Comparison of ENCODE assay signal across 14 cellular contexts in the genomic region with DNA sequence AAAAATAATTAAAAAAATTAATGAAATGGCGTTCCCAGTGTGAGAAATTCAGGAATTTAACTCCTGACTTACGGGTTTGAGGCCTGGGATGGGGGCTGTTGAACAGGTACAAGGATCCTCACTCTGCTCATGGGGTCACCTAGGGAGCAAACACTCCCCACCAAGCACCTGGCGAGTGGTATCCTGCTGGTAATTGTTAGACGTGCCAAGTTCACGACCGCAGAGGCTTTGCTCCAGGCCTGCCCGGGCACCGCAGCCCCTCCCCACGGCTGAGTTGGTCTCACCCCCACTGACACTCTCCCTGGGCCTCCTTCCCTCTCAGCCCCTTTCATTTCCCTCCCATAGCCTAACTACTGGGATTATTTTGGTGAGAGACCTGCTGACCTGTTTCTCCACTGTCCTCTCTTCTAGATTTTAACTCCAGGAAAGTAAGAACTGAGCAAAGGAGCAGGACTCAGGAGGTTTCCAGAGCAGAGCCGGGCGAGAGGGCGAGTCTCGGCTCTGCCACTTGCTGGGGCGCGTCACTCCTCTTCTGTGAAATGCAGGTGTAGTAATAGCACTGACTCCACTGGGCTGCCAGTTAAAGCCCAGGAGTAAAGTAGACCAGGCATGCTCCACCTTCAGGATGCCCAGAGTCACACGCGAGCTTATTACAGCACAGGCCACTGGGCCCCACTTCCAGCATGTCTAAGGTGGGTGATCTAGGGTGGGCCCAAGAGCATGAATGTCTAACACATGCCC. TPM values are rescaled to one million over a fixed set of nuclear protein-coding genes. Genes with fewer than 3 reads are reported as not detected.
DNase-seq lines count a peak whose midpoint lies in the region; ATAC-seq, FAIRE-seq and TF ChIP-seq lines count a peak whose summit lies in the region.
"Had no signal": no experiment of that assay in that cellular context is flagged by ENCODE, and none has a peak within 500 bp of the region (broad histone marks: within the 10 kb centered on the region; RNA-seq: fewer than 3 reads in every experiment).

No MANE protein-coding gene starts in this region.

- H3K4me2 ChIP-seq in A549 (no peak overlapping the region), K562 (ENCODE audit: insufficient read depth, low read length) (no peak overlapping the region), HepG2 (ENCODE audit: low read depth, low read length) (no peak overlapping the region)

- H2AFZ ChIP-seq in K562 (ENCODE audit: low read depth, low read length), result no peak overlapping the region
- no peak overlapping the region for H2AFZ ChIP-seq in HepG2 (ENCODE audit: low read length)

- no peak for TF ChIP-seq CTCF in A549 (IDR thresholded peaks at IDR 0.05)
- TF ChIP-seq CTCF in K562 (IDR thresholded peaks at IDR 0.05 in 2 of 3, conservative IDR thresholded peaks at IDR 0.05 in 1 of 3; ENCODE audit: insufficient read depth in 2 of 3, low read depth in 1 of 3, low read length in 3 of 3), result no peak
- TF ChIP-seq CTCF in HepG2 (CRISPR knock-in tag; IDR thresholded peaks at IDR 0.05), result no peak
- no peak for TF ChIP-seq CTCF in GM20000 (IDR thresholded peaks at IDR 0.05; ENCODE audit: extremely low read depth, missing control alignments)

- FAIRE-seq in A549 (lab: Jason Lieb, UNC) (no peak), K562 (lab: Jason Lieb, UNC) (no peak), HepG2 (lab: Jason Lieb, UNC) (no peak)

- BruUV-seq in K562 (replicated peaks; lab: Mats Ljungman, UMichigan), result no TSS peak
- no TSS peak for BruUV-seq in HepG2 (replicated peaks; lab: Mats Ljungman, UMichigan)

- H3K4me3 ChIP-seq in A549, result no peak overlapping the region
- H3K4me3 ChIP-seq in K562, result no peak overlapping the region
- no peak overlapping the region for H3K4me3 ChIP-seq in HepG2 (replicated peaks in 1 of 3; ENCODE audit: insufficient read depth in 1 of 3, low read depth in 2 of 3, low read length in 3 of 3)
- H3K4me3 ChIP-seq: colonic mucosa, testis had no signal

- H3K27ac ChIP-seq in A549, result no peak overlapping the region
- H3K27ac ChIP-seq in K562 (ENCODE audit: extremely low read depth, low read depth, low read length), result no peak overlapping the region
- H3K27ac ChIP-seq in HepG2 (ENCODE audit: extremely low read length, insufficient read depth, low read length), result no peak overlapping the region
- H3K27ac ChIP-seq: colonic mucosa, testis, WERI-Rb-1 had no signal

- no peak for DNase-seq in A549 (ENCODE audit: low read depth in 1 of 2, low spot score in 1 of 2)
- DNase-seq in LoVo (ENCODE audit: low spot score), result peak; percentile 35
- no peak for DNase-seq in K562 (ENCODE audit: extremely low read depth in 1 of 4, low spot score in 3 of 4)
- DNase-seq in HepG2 (ENCODE audit: low spot score), result no peak
- DNase-seq in glomerular visceral epithelial cell (ENCODE audit: extremely low spot score), result no peak
- no peak for DNase-seq in GM20000 (ENCODE audit: low spot score)
- no peak for DNase-seq in activated naive CD4-positive, alpha-beta T cell (lab: John Stamatoyannopoulos, UW)
- no peak for DNase-seq in AG08396 (ENCODE audit: low spot score)
- DNase-seq: activated effector memory CD4-positive, alpha-beta T cell treated with Interleukin-2 at 50 U/mL for 16 hours; colonic mucosa; NCI-H2171 treated with DMSO at 0.1 percent for 48 hours; testis had no signal

- H3K27me3 ChIP-seq in K562 (ENCODE audit: control insufficient read depth in 2 of 2, insufficient read depth in 2 of 2, low read length in 2 of 2), result peaks cover 0 to 11% of the 10 kb centered on the region in 2 experiments; a peak in 1 of 5 replicates
- peaks cover 2 to 7% of the 10 kb centered on the region in 2 experiments; a peak in 3 of 5 replicates for H3K27me3 ChIP-seq in HepG2 (ENCODE audit: control insufficient read depth in 1 of 2, insufficient read depth in 2 of 2, low read length in 2 of 2)
- H3K27me3 ChIP-seq: colonic mucosa, testis had no signal

- CTCF ChIA-PET in A549 (lab: Yijun Ruan, JAX) (interaction anchor here (1.1 to 1.5 kb wide), 2 partner anchors 19 to 152 kb away, joined by 4 to 5 read pairs; no protein-coding TSS in a partner anchor), K562 (lab: Yijun Ruan, JAX; ENCODE audit: low intra/inter-chr PET ratio) (no interaction called here), HepG2 (lab: Yijun Ruan, JAX; ENCODE audit: low intra/inter-chr PET ratio, low total read pairs) (no interaction called here)

- H3K79me2 ChIP-seq in K562 (ENCODE audit: control insufficient read depth, insufficient read depth, low read length), result no peaks in the 10 kb centered on the region
- no peaks in the 10 kb centered on the region for H3K79me2 ChIP-seq in HepG2 (ENCODE audit: insufficient read depth, low read length)

- TF ChIP-seq RAD21 in A549 (conservative IDR thresholded peaks at IDR 0.05 in 1 of 2, IDR thresholded peaks at IDR 0.05 in 1 of 2) (no peak), K562 (CRISPR knock-in tag; conservative IDR thresholded peaks at IDR 0.05 in 1 of 2, IDR thresholded peaks at IDR 0.05 in 1 of 2) (no peak), HepG2 (CRISPR knock-in tag; IDR thresholded peaks at IDR 0.05) (no peak)

- H3K36me3 ChIP-seq in K562 (ENCODE audit: control insufficient read depth, insufficient read depth, low read length) (no peaks in the 10 kb centered on the region), HepG2 (replicated peaks in 1 of 2; ENCODE audit: control insufficient read depth in 1 of 2, insufficient read depth in 2 of 2, low read length in 2 of 2) (no peaks in the 10 kb centered on the region)
- H3K36me3 ChIP-seq: colonic mucosa, WERI-Rb-1 had no signal

- ATAC-seq in A549 (peak; percentile 57 to 70), K562 (peak; percentile 42; the same call in 2 of the 3 replicates), HepG2 (peak; percentile 70)
- ATAC-seq: left lobe of liver had no signal

- H3K9me1 ChIP-seq in K562 (ENCODE audit: control insufficient read depth, insufficient read depth, low read length), result peaks cover 2% of the 10 kb centered on the region

- in situ Hi-C loops in K562 (cut with MboI) (no loop called here), HepG2 (cut with HindIII; ENCODE audit: extremely low pct_ligation_motif_present, low pct_unique_long_range_greater_than_20kb) (no loop called here)

- H3K4me1 ChIP-seq in A549, result no peaks in the 10 kb centered on the region
- H3K4me1 ChIP-seq in K562 (replicated peaks in 1 of 2; ENCODE audit: control insufficient read depth in 2 of 2, insufficient read depth in 2 of 2, low read length in 2 of 2), result no peaks in the 10 kb centered on the region
- H3K4me1 ChIP-seq in HepG2 (ENCODE audit: insufficient read depth, low read length), result no peaks in the 10 kb centered on the region
- H3K4me1 ChIP-seq: colonic mucosa, testis had no signal

- TF ChIP-seq POLR2A in A549 (IDR thresholded peaks at IDR 0.05; ENCODE audit: low read length) (no peak), K562 (conservative IDR thresholded peaks at IDR 0.05) (no peak), HepG2 (IDR thresholded peaks at IDR 0.05; ENCODE audit: insufficient read depth in 1 of 2, low read depth in 2 of 2, low read length in 2 of 2) (no peak)

- TF ChIP-seq EP300 in A549 (IDR thresholded peaks at IDR 0.05), result no peak
- no peak for TF ChIP-seq EP300 in K562 (IDR thresholded peaks at IDR 0.05; ENCODE audit: low read length)
- no peak for TF ChIP-seq EP300 in HepG2 (IDR thresholded peaks at IDR 0.05; ENCODE audit: low read depth in 2 of 2, low read length in 2 of 2)
- TF ChIP-seq EP300 in HepG2 (CRISPR knock-in tag; IDR thresholded peaks at IDR 0.05; ENCODE audit: borderline replicate concordance), result no peak

- intact Hi-C loops in K562 (cut with micrococcal nuclease) (no loop called here), HepG2 (cut with micrococcal nuclease; ENCODE audit: unreplicated experiment) (loop anchor here (10.0 kb wide), 1 partner anchor 101 kb away; no protein-coding TSS in a partner anchor)

- POLR2A ChIA-PET in A549 (lab: Yijun Ruan, JAX), result no interaction called here
- POLR2A ChIA-PET in K562 (lab: Yijun Ruan, JAX), result interaction anchor here (0.6 kb wide), 1 partner anchor 23 kb away, joined by 3 read pairs; no protein-coding TSS in a partner anchor
- POLR2A ChIA-PET in HepG2 (lab: Yijun Ruan, JAX), result no interaction called here

- H3K9ac ChIP-seq in K562 (ENCODE audit: insufficient read depth in 1 of 2, low read depth in 2 of 2, low read length in 2 of 2), result no peak overlapping the region
- no peak overlapping the region for H3K9ac ChIP-seq in HepG2 (ENCODE audit: insufficient read depth, low read depth, low read length)

- H3K9me3 ChIP-seq in A549 (no peaks in the 10 kb centered on the region), K562 (replicated peaks; ENCODE audit: control insufficient read depth, insufficient read depth, low read depth, low read length) (no peaks in the 10 kb centered on the region), HepG2 (ENCODE audit: low read length) (no peaks in the 10 kb centered on the region)
- H3K9me3 ChIP-seq: colonic mucosa, testis had no signal

- 74% methylated on average over 17 of the region's 17 CpGs for WGBS in A549 (ENCODE audit: missing lambda C conversion rate)
- WGBS in K562 (ENCODE audit: insufficient coverage, low coverage, missing lambda C conversion rate), result 10% methylated on average over 17 of the region's 17 CpGs
- 52% methylated on average over 17 of the region's 17 CpGs for WGBS in HepG2 (ENCODE audit: low lambda C conversion rate)

- H4K20me1 ChIP-seq in K562 (replicated peaks; ENCODE audit: control insufficient read depth, insufficient read depth, low read length), result no peaks in the 10 kb centered on the region
- no peaks in the 10 kb centered on the region for H4K20me1 ChIP-seq in HepG2 (ENCODE audit: insufficient read depth, low read length)

RNA-seq across cellular contexts. Expression of a gene that starts 22.8 kb away (rescaled TPM):
- polyA plus RNA-seq in A549 (2011; rRNA removed), result 0.08 and 0.16 TPM in 2 replicates
- polyA plus RNA-seq in A549 (2012; cell fraction: cytosol; rRNA removed), result 0.17 and 0.35 TPM in 2 replicates
- 0.45 and 0.53 TPM in 2 replicates for polyA plus RNA-seq in A549 (2012; cell fraction: nucleus; rRNA removed)
- 0.09 to 0.22 TPM (median 0.18 TPM) in 3 replicates for polyA plus RNA-seq in A549 (2017; fragmentation: RNase III; extraction: RNeasy Plus Mini Kit Qiagen cat#74134 plus additional on column Dnase treatment)
- not detected in 2 replicates for polyA minus RNA-seq in A549 (2011; rRNA and poly(A)+ RNA removed)
- total RNA-seq in K562 (2011; cell fraction: chromatin; rRNA removed; ENCODE audit: low replicate concordance), result not detected in 2 replicates
- not detected in 2 replicates for total RNA-seq in K562 (2011; cell fraction: nucleolus; rRNA removed)
- not detected in 2 replicates for total RNA-seq in K562 (2011; cell fraction: nucleoplasm; rRNA removed)
- not detected in 2 replicates for total RNA-seq in K562 (2014; rRNA removed)
- not detected in 2 replicates for total RNA-seq in K562 (2014; rRNA removed; fragmentation: Illumina TruSeq; extraction: Trizol)
- not detected in 2 replicates for total RNA-seq in K562 (2015; rRNA removed; fragmentation: Illumina TruSeq; extraction: Trizol)
- 0.13 and 0.18 TPM in 2 replicates for total RNA-seq in K562 (2021)
- polyA plus RNA-seq in K562 (2011; rRNA removed), result not detected in 2 replicates
- not detected in 2 replicates for polyA plus RNA-seq in K562 (2011; cell fraction: cytosol; rRNA removed)
- not detected in 2 replicates for polyA plus RNA-seq in K562 (2011; cell fraction: nucleus; rRNA removed)
- polyA plus RNA-seq in K562 (2012), result 0.07 and 0.15 TPM in 2 replicates
- not detected in 2 replicates for polyA plus RNA-seq in K562 (2014; fragmentation: Illumina TruSeq; extraction: Trizol)
- polyA plus RNA-seq in K562 (2014; fragmentation: Nextera tagmentation; extraction: Ambion mirVana), result not detected
- polyA plus RNA-seq in K562 (2014; rRNA removed), result not detected in 2 replicates
- polyA minus RNA-seq in K562 (2011; rRNA and poly(A)+ RNA removed), result not detected in 2 replicates
- not detected in 2 replicates for polyA minus RNA-seq in K562 (2011; cell fraction: cytosol; rRNA and poly(A)+ RNA removed)
- not detected in 2 replicates for polyA minus RNA-seq in K562 (2011; cell fraction: nucleus; rRNA and poly(A)+ RNA removed)
- total RNA-seq in HepG2 (2016; rRNA removed; fragmentation: Illumina TruSeq; extraction: Trizol), result not detected in 2 replicates
- total RNA-seq in HepG2 (2016; cell fraction: cytosol; rRNA removed; fragmentation: Illumina TruSeq; extraction: Trizol; ENCODE audit: low read depth), result not detected in 2 replicates
- not detected in 2 replicates for total RNA-seq in HepG2 (2016; cell fraction: insoluble cytoplasmic fraction; rRNA removed; fragmentation: Illumina TruSeq; extraction: Trizol)
- total RNA-seq in HepG2 (2016; cell fraction: membrane; rRNA removed; fragmentation: Illumina TruSeq; extraction: Trizol), result not detected in 2 replicates
- total RNA-seq in HepG2 (2016; cell fraction: nucleus; rRNA removed; fragmentation: Illumina TruSeq; extraction: Trizol), result not detected in 2 replicates
- polyA plus RNA-seq in HepG2 (2011; rRNA removed), result not detected in 2 replicates
- polyA plus RNA-seq in HepG2 (2011; cell fraction: cytosol; rRNA removed), result not detected in 2 replicates
- not detected in 2 replicates for polyA plus RNA-seq in HepG2 (2011; cell fraction: nucleus; rRNA removed)
- polyA plus RNA-seq in HepG2 (2012), result not detected in 2 replicates
- not detected in 2 replicates for polyA plus RNA-seq in HepG2 (2016; cell fraction: cytosol; fragmentation: Illumina TruSeq; extraction: Trizol; ENCODE audit: low read depth)
- polyA plus RNA-seq in HepG2 (2016; cell fraction: insoluble cytoplasmic fraction; fragmentation: Illumina TruSeq; extraction: Trizol; ENCODE audit: low read depth), result not detected in 2 replicates
- polyA plus RNA-seq in HepG2 (2016; cell fraction: membrane; fragmentation: Illumina TruSeq; extraction: Trizol; ENCODE audit: low read depth), result not detected in 2 replicates
- not detected in 2 replicates for polyA plus RNA-seq in HepG2 (2016; cell fraction: nucleus; fragmentation: Illumina TruSeq; extraction: Trizol; ENCODE audit: insufficient read depth, low read depth)
- polyA minus RNA-seq in HepG2 (2011; rRNA and poly(A)+ RNA removed; ENCODE audit: low replicate concordance), result not detected in 2 replicates
- not detected in 2 replicates for polyA minus RNA-seq in HepG2 (2011; cell fraction: cytosol; rRNA and poly(A)+ RNA removed)
- polyA minus RNA-seq in HepG2 (2011; cell fraction: nucleus; rRNA and poly(A)+ RNA removed), result not detected in 2 replicates
